Comparison of ENCODE assay signal across 14 cellular contexts in the genomic region with DNA sequence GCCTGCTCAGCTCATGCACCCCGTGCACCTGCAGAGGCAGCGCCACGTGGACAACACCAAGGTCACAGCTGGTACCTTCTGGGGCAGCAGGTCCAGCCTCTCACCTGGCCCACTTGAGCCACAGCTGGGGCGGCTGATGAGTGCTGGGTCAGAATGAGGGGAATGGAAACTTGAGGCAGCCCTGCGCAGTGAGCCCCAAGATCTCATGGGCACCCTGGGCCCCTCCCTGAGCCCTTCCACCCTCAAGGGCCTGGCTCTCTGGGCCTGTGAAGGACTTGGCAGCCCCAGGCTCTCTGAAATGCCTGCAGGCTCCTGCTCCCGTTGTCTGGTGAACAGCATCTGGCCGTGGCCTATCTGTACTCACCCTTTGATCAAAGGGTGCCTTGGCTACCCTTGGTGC.
"Had no signal": no experiment of that assay in that cellular context is flagged by ENCODE, and none has a peak within 500 bp of the region (broad histone marks: within the 10 kb centered on the region; RNA-seq: fewer than 3 reads in every experiment).

No MANE protein-coding gene starts in this region.

- ATAC-seq: activated CD4-positive, CD25-positive, alpha-beta regulatory T cell treated with anti-CD3 and anti-CD28 coated beads, Interleukin-2, amount 50 U/mL, for 24 hours; activated T-cell treated with anti-CD3 and anti-CD28 coated beads, Interleukin-2, amount 50 U/mL, for 4 hours had no signal

- H3K36me3 ChIP-seq: colonic mucosa, right lobe of liver, tibial nerve had no signal

- H3K27ac ChIP-seq: colonic mucosa, right lobe of liver, SK-N-MC, tibial nerve had no signal

- DNase-seq: activated CD4-positive, alpha-beta T cell treated with anti-CD3 and anti-CD28 coated beads, Interleukin-2, amount 50 U/mL, for 4 hours; activated gamma-delta T cell treated with Interleukin-2 at 50 U/mL for 16 hours; activated T-cell treated with anti-CD3 and anti-CD28 coated beads, Interleukin-2, amount 50 U/mL, for 4 hours; amniotic stem cell; caudate nucleus; colonic mucosa; effector CD4-positive, alpha-beta T cell; foreskin fibroblast; stimulated activated CD4-positive, alpha-beta T cell treated with anti-CD3 and anti-CD28 coated beads, Interleukin-1b, Interleukin-23, amount 100 ng/mL, for 48 hours had no signal

- H3K9me3 ChIP-seq: colonic mucosa, right lobe of liver had no signal

- H3K4me1 ChIP-seq: colonic mucosa, right lobe of liver, tibial nerve had no signal

- H3K4me3 ChIP-seq: colonic mucosa, lung, right lobe of liver, SK-N-MC, tibial nerve had no signal

- H3K27me3 ChIP-seq: colonic mucosa, right lobe of liver, tibial nerve had no signal
